In genomic region chr15:39919396-39919739, GRCh38 we compare ENCODE assay signal across 8 cellular contexts. TPM values are rescaled to one million over a fixed set of nuclear protein-coding genes. Genes with fewer than 3 reads are reported as not detected.
DNase-seq lines count a peak whose midpoint lies in the region; FAIRE-seq and TF ChIP-seq lines count a peak whose summit lies in the region.

No MANE protein-coding gene starts in this region.

- H3K9me3 ChIP-seq in astrocyte (ENCODE audit: insufficient read depth, low read depth, low read length) (no peaks in the 10 kb centered on the region), stomach (no peaks in the 10 kb centered on the region)

- FAIRE-seq in astrocyte (lab: Jason Lieb, UNC): no peak

- H3K4me1 Mint-ChIP-seq in T-helper 2 cell treated with Interferon-gamma antibody and Interleukin-4, amounts not matched to agents 5 μg/mL and 100 μg/mL, for 36 hours (ENCODE audit: low read depth): peaks cover 11% of the 10 kb centered on the region
- peaks cover 13% of the 10 kb centered on the region for H3K4me1 Mint-ChIP-seq in astrocyte (ENCODE audit: low read depth, unreplicated experiment)

- H4K20me1 ChIP-seq in astrocyte (ENCODE audit: insufficient read depth, low read length): no peaks in the 10 kb centered on the region

- peaks cover 57% of the 10 kb centered on the region for H3K79me2 ChIP-seq in astrocyte (ENCODE audit: insufficient read depth, low read length)

- TF ChIP-seq CTCF in astrocyte (IDR thresholded peaks at IDR 0.05; ENCODE audit: insufficient read depth, low read depth, low read length) (no peak), stomach (IDR thresholded peaks at IDR 0.05) (no peak)

- peak overlapping the region; percentile 14 for H2AFZ ChIP-seq in astrocyte (ENCODE audit: low read depth, low read length)

- peaks cover 12% of the 10 kb centered on the region for H3K9me3 Mint-ChIP-seq in T-helper 2 cell treated with Interferon-gamma antibody and Interleukin-4, amounts not matched to agents 5 μg/mL and 100 μg/mL, for 36 hours
- no peaks in the 10 kb centered on the region for H3K9me3 Mint-ChIP-seq in astrocyte (ENCODE audit: unreplicated experiment)

- peak overlapping the region; percentile 89 for H3K4me2 ChIP-seq in astrocyte (ENCODE audit: low read length)

- WGBS in stomach, 5 donors: 5 to 8% (median 7%) methylated on average over 15 of the region's 15 CpGs

- H3K4me1 ChIP-seq in astrocyte (ENCODE audit: insufficient read depth, low read length) (peaks cover 6% of the 10 kb centered on the region), stomach (peaks cover 12 to 24% (median 19%) of the 10 kb centered on the region in 4 donors)

- TF ChIP-seq POLR2A in stomach (IDR thresholded peaks at IDR 0.05): no peak

- H3K4me3 ChIP-seq in astrocyte (ENCODE audit: insufficient read depth, low read depth, low read length): peak overlapping the region; percentile 81
- H3K4me3 ChIP-seq in stomach: peak overlapping the region; percentile 71 to 80 (median 78)

- peaks cover 55% of the 10 kb centered on the region for H3K27me3 Mint-ChIP-seq in T-helper 2 cell treated with Interferon-gamma antibody and Interleukin-4, amounts not matched to agents 5 μg/mL and 100 μg/mL, for 36 hours (ENCODE audit: low read depth)
- H3K27me3 Mint-ChIP-seq in astrocyte (ENCODE audit: low read depth, unreplicated experiment): no peaks in the 10 kb centered on the region

- intact Hi-C loops in stomach (cut with DNase I; ENCODE audit: low total_unique reads): no loop called here

- H3K27me3 ChIP-seq in astrocyte (ENCODE audit: insufficient read depth, low read length) (no peaks in the 10 kb centered on the region), stomach (peaks cover 0 to 37% (median 14%) of the 10 kb centered on the region in 3 donors)

- peak overlapping the region; percentile 95 for H3K9ac ChIP-seq in astrocyte (ENCODE audit: low read length)

- no peak overlapping the region for H3K27ac Mint-ChIP-seq in T-helper 2 cell treated with Interferon-gamma antibody and Interleukin-4, amounts not matched to agents 5 μg/mL and 100 μg/mL, for 36 hours
- peak overlapping the region; percentile 93 for H3K27ac Mint-ChIP-seq in astrocyte (ENCODE audit: unreplicated experiment)

- no peak for DNase-seq in T-helper 2 cell treated with Interferon-gamma antibody and Interleukin-4, amounts not matched to agents 5 μg/mL and 100 μg/mL, for 36 hours (ENCODE audit: low spot score)
- no peak for DNase-seq in T-helper 2 cell
- no peak for DNase-seq in astrocyte (ENCODE audit: low read depth)
- peak; percentile 43 for DNase-seq in left kidney (ENCODE audit: low read depth, low spot score)
- no peak for DNase-seq in stomach
- DNase-seq in D341Med (ENCODE audit: low spot score): no peak
- DNase-seq in Ammon's horn (ENCODE audit: low spot score): no peak
- DNase-seq in SHP77 treated with DMSO at 0.1 percent for 48 hours (lab: John Stamatoyannopoulos, UW): no peak

- H3K36me3 ChIP-seq in astrocyte (ENCODE audit: insufficient read depth, low read length) (peaks cover 5% of the 10 kb centered on the region), stomach (no peaks in the 10 kb centered on the region)

- H3K4me3 Mint-ChIP-seq in T-helper 2 cell treated with Interferon-gamma antibody and Interleukin-4, amounts not matched to agents 5 μg/mL and 100 μg/mL, for 36 hours: peak overlapping the region; percentile 26
- peak overlapping the region; percentile 97 for H3K4me3 Mint-ChIP-seq in astrocyte (ENCODE audit: unreplicated experiment)

- peak overlapping the region; percentile 96 for H3K27ac ChIP-seq in astrocyte (ENCODE audit: low read depth, low read length)
- peak overlapping the region in 4 of 5 donors; percentile 62 to 85 (median 74) for H3K27ac ChIP-seq in stomach

- no peak for TF ChIP-seq EP300 in stomach (IDR thresholded peaks at IDR 0.05)

- H3K36me3 Mint-ChIP-seq in T-helper 2 cell treated with Interferon-gamma antibody and Interleukin-4, amounts not matched to agents 5 μg/mL and 100 μg/mL, for 36 hours (ENCODE audit: low read depth): peaks cover 2% of the 10 kb centered on the region
- H3K36me3 Mint-ChIP-seq in astrocyte (ENCODE audit: low read depth, unreplicated experiment): peaks cover 3% of the 10 kb centered on the region

RNA-seq across cellular contexts. Expression of gene GPR176, which starts 0.7 kb away (rescaled TPM):
- 33.5 and 35.4 TPM in 2 replicates for total RNA-seq in astrocyte
- total RNA-seq in stomach: 10 to 100 TPM in 1 of 5 donors, 1 to 10 TPM in 2, under 1 TPM in 1, not detected in 1; 0.29 to 10.1 (median 3.7) TPM
- polyA plus RNA-seq in stomach: 1 to 10 TPM in 1 of 3 donors, under 1 TPM in 2; 0.65 to 2.2 (median 0.76) TPM

RNA-seq across cellular contexts. Expression of gene EIF2AK4, which starts 14.5 kb away (rescaled TPM):
- total RNA-seq in astrocyte (80.3 and 91.1 TPM in 2 replicates), stomach (10 to 100 TPM; 34.2 to 64.9 (median 46.0) TPM)
- polyA plus RNA-seq in stomach: 10 to 100 TPM; 18.3 to 35.3 (median 24.8) TPM
